10 cellular contexts compared by ENCODE assay signal in genomic region chr15:62889734-62890505, GRCh38.
DNase-seq lines count a peak whose midpoint lies in the region; TF ChIP-seq lines count a peak whose summit lies in the region.
"Had no signal": no experiment of that assay in that cellular context is flagged by ENCODE, and none has a peak within 500 bp of the region (broad histone marks: within the 10 kb centered on the region; RNA-seq: fewer than 3 reads in every experiment).

No MANE protein-coding gene starts in this region.

- no peaks in the 10 kb centered on the region for H3K36me3 Mint-ChIP-seq in nephron (ENCODE audit: low read depth)
- no peaks in the 10 kb centered on the region for H3K36me3 Mint-ChIP-seq in glutamatergic neuron (ENCODE audit: unreplicated experiment)
- H3K36me3 Mint-ChIP-seq: activated naive CD8-positive, alpha-beta T cell; natural killer cell had no signal

- TF ChIP-seq CTCF in esophagus muscularis mucosa (IDR thresholded peaks at IDR 0.05) (no peak), nephron (IDR thresholded peaks at IDR 0.05; ENCODE audit: unreplicated experiment in 3 of 3) (no peak), glutamatergic neuron (IDR thresholded peaks at IDR 0.05; ENCODE audit: partially characterized antibody, unreplicated experiment) (no peak)

- H3K9me3 Mint-ChIP-seq in nephron (no peaks in the 10 kb centered on the region), glutamatergic neuron (ENCODE audit: unreplicated experiment) (peaks cover 3% of the 10 kb centered on the region)
- H3K9me3 Mint-ChIP-seq: natural killer cell had no signal

- H3K27ac Mint-ChIP-seq in nephron, result peak overlapping the region in 2 of 3 experiments; percentile 49 to 81
- H3K27ac Mint-ChIP-seq in glutamatergic neuron (ENCODE audit: unreplicated experiment), result no peak overlapping the region
- H3K27ac Mint-ChIP-seq: activated naive CD8-positive, alpha-beta T cell; natural killer cell had no signal

- H3K27me3 ChIP-seq in ACC112 (ENCODE audit: insufficient read depth, low read length), result no peaks in the 10 kb centered on the region
- no peaks in the 10 kb centered on the region for H3K27me3 ChIP-seq in MG63
- H3K27me3 ChIP-seq in esophagus muscularis mucosa, result no peaks in the 10 kb centered on the region

- H3K36me3 ChIP-seq in ACC112 (ENCODE audit: insufficient read depth, low read length) (no peaks in the 10 kb centered on the region), MG63 (no peaks in the 10 kb centered on the region), esophagus muscularis mucosa (no peaks in the 10 kb centered on the region)

- H3K4me1 ChIP-seq in ACC112 (ENCODE audit: control insufficient read depth, insufficient read depth, low read length, unreplicated experiment) (peaks cover 50% of the 10 kb centered on the region), esophagus muscularis mucosa (peaks cover 16 to 72% (median 67%) of the 10 kb centered on the region in 4 donors)

- no peak for TF ChIP-seq POLR2A in esophagus muscularis mucosa (IDR thresholded peaks at IDR 0.05; ENCODE audit: low read depth)

- TF ChIP-seq EP300 in esophagus muscularis mucosa (IDR thresholded peaks at IDR 0.05), result no peak

- intact Hi-C loops in esophagus muscularis mucosa (cut with DNase I), result no loop called here

- H2AFZ ChIP-seq in ACC112 (ENCODE audit: low read length, unreplicated experiment), result no peak overlapping the region

- H3K27ac ChIP-seq in ACC112 (ENCODE audit: low read depth, low read length) (peak overlapping the region; percentile 19; the same call in 1 of the 2 replicates), esophagus muscularis mucosa (replicated peaks in 1 of 4) (peak overlapping the region; percentile 70 to 88 (median 85))

- peak; percentile 48 for DNase-seq in MG63
- DNase-seq in esophagus muscularis mucosa (ENCODE audit: extremely low spot score), result no peak
- no peak for DNase-seq in SIG-M5 treated with dmso at 0.1 percent for 504 hours (lab: John Stamatoyannopoulos, UW; ENCODE audit: unreplicated experiment)
- DNase-seq in SW480 (ENCODE audit: low spot score), result no peak
- DNase-seq in GF-D8 (lab: John Stamatoyannopoulos, UW), result no peak
- no peak for DNase-seq in glutamatergic neuron
- DNase-seq: natural killer cell had no signal

- no peaks in the 10 kb centered on the region for H3K9me3 ChIP-seq in MG63
- H3K9me3 ChIP-seq in esophagus muscularis mucosa, result no peaks in the 10 kb centered on the region

- H3K4me3 Mint-ChIP-seq in nephron (no peak overlapping the region), glutamatergic neuron (ENCODE audit: unreplicated experiment) (no peak overlapping the region)
- H3K4me3 Mint-ChIP-seq: activated naive CD8-positive, alpha-beta T cell; natural killer cell had no signal

- WGBS in esophagus muscularis mucosa, result 66% methylated on average over 5 of the region's 5 CpGs

- H3K4me1 Mint-ChIP-seq in nephron, result peaks cover 47% of the 10 kb centered on the region
- H3K4me1 Mint-ChIP-seq in glutamatergic neuron (ENCODE audit: low read depth, unreplicated experiment), result peaks cover 23% of the 10 kb centered on the region
- H3K4me1 Mint-ChIP-seq: natural killer cell had no signal

- H3K4me3 ChIP-seq in ACC112 (ENCODE audit: low read depth, low read length) (no peak overlapping the region), MG63 (no peak overlapping the region), esophagus muscularis mucosa (no peak overlapping the region)

- H3K27me3 Mint-ChIP-seq in nephron (ENCODE audit: low read depth) (no peaks in the 10 kb centered on the region), glutamatergic neuron (ENCODE audit: unreplicated experiment) (peaks cover 2% of the 10 kb centered on the region)

- H3K79me2 ChIP-seq in ACC112 (ENCODE audit: control insufficient read depth, insufficient read depth, low read length, unreplicated experiment), result no peaks in the 10 kb centered on the region
